ENCODE assay signal across 8 cellular contexts in genomic region chr10:127990846-127991542, GRCh38.
DNase-seq lines count a peak whose midpoint lies in the region; ATAC-seq and TF ChIP-seq lines count a peak whose summit lies in the region.

No MANE protein-coding gene starts in this region.

- H3K9me3 ChIP-seq in CD4-positive, alpha-beta T cell (ENCODE audit: control insufficient read depth, low read length), result no peaks in the 10 kb centered on the region
- H3K9me3 ChIP-seq in SK-N-SH, result no peaks in the 10 kb centered on the region

- H3K79me2 ChIP-seq in SK-N-SH (ENCODE audit: insufficient read depth), result no peaks in the 10 kb centered on the region

- H4K20me1 ChIP-seq in SK-N-SH (ENCODE audit: insufficient read depth), result no peaks in the 10 kb centered on the region

- H3K27me3 ChIP-seq in CD4-positive, alpha-beta T cell (ENCODE audit: control insufficient read depth, insufficient read depth, low read length), result peaks cover 2% of the 10 kb centered on the region
- H3K27me3 ChIP-seq in SK-N-SH (ENCODE audit: insufficient read depth), result no peaks in the 10 kb centered on the region

- no peaks in the 10 kb centered on the region for H3K36me3 Mint-ChIP-seq in CD4-positive, alpha-beta T cell (ENCODE audit: low read depth)
- H3K36me3 Mint-ChIP-seq in glutamatergic neuron (ENCODE audit: unreplicated experiment) (no peaks in the 10 kb centered on the region), endothelial cell (ENCODE audit: low read depth, unreplicated experiment) (peaks cover 14% of the 10 kb centered on the region)

- no peaks in the 10 kb centered on the region for H3K9me3 Mint-ChIP-seq in CD4-positive, alpha-beta T cell
- H3K9me3 Mint-ChIP-seq in glutamatergic neuron (ENCODE audit: unreplicated experiment) (no peaks in the 10 kb centered on the region), endothelial cell (ENCODE audit: unreplicated experiment) (no peaks in the 10 kb centered on the region)

- H3K4me3 ChIP-seq in SK-N-SH (ENCODE audit: low read depth in 2 of 2, low read length in 1 of 2), result peak overlapping the region; percentile 0 to 14; a peak in 2 of 4 replicates

- TF ChIP-seq CTCF in CD4-positive, alpha-beta T cell (IDR thresholded peaks at IDR 0.05), result no peak
- TF ChIP-seq CTCF in SK-N-SH (IDR thresholded peaks at IDR 0.05) (no peak), glutamatergic neuron (IDR thresholded peaks at IDR 0.05; ENCODE audit: partially characterized antibody, unreplicated experiment) (no peak), endothelial cell (IDR thresholded peaks at IDR 0.05; ENCODE audit: unreplicated experiment) (no peak)

- peak overlapping the region; percentile 61 for H3K9ac ChIP-seq in SK-N-SH

- POLR2A ChIA-PET in CD4-positive, alpha-beta T cell (lab: Charles Lee), result interaction anchor here (1.1 kb wide), 1 partner anchor 57 kb away, joined by 3 read pairs; no protein-coding TSS in a partner anchor
- POLR2A ChIA-PET in SK-N-SH (lab: Yijun Ruan, JAX), result no interaction called here

- H3K36me3 ChIP-seq in SK-N-SH (replicated peaks in 1 of 2; ENCODE audit: control insufficient read depth in 1 of 2, insufficient read depth in 2 of 2, low read length in 1 of 2), result no peaks in the 10 kb centered on the region

- H3K27ac ChIP-seq in CD4-positive, alpha-beta T cell (ENCODE audit: low read depth, low read length), result no peak overlapping the region
- H3K27ac ChIP-seq in SK-N-SH (ENCODE audit: low read depth in 2 of 2, low read length in 1 of 2) (peak overlapping the region; percentile 78 to 91), caudate nucleus (ENCODE audit: low read depth, low read length) (peak overlapping the region; percentile 62)

- H3K27ac Mint-ChIP-seq in CD4-positive, alpha-beta T cell, result peak overlapping the region; percentile 65
- H3K27ac Mint-ChIP-seq in glutamatergic neuron (ENCODE audit: unreplicated experiment) (no peak overlapping the region), endothelial cell (ENCODE audit: unreplicated experiment) (no peak overlapping the region)

- ATAC-seq in CD4-positive, alpha-beta T cell (ENCODE audit: poor library complexity), result peak; percentile 69

- intact Hi-C loops in CD4-positive, alpha-beta T cell (cut with DNase I, micrococcal nuclease), result no loop called here

- peaks cover 10 to 22% of the 10 kb centered on the region in 2 experiments; a peak in 3 of 4 replicates for H3K4me1 ChIP-seq in SK-N-SH (ENCODE audit: control insufficient read depth in 1 of 2, insufficient read depth in 2 of 2, low read depth in 1 of 2, low read length in 1 of 2)

- DNase-seq in CD4-positive, alpha-beta T cell, result peak in 5 of 10 experiments; percentile 7 to 24 (median 18)
- DNase-seq in SK-N-SH, result no peak
- DNase-seq in caudate nucleus (lab: John Stamatoyannopoulos, UW), result peak in 16 of 61 donors; percentile 6 to 82 (median 34)
- peak; percentile 72 for DNase-seq in putamen (ENCODE audit: low spot score)
- no peak for DNase-seq in iPS-NIHi7 (ENCODE audit: extremely low spot score)
- DNase-seq in glutamatergic neuron, result no peak
- DNase-seq in endothelial cell (ENCODE audit: low spot score), result no peak
- DNase-seq in NCI-H1436 (lab: John Stamatoyannopoulos, UW), result no peak

- H3F3A ChIP-seq in SK-N-SH (replicated peaks; ENCODE audit: insufficient read depth), result peaks cover 22% of the 10 kb centered on the region

- no peak for TF ChIP-seq RAD21 in SK-N-SH (IDR thresholded peaks at IDR 0.05; ENCODE audit: low read length)

- 13% methylated on average over 15 of the region's 15 CpGs for WGBS in SK-N-SH (ENCODE audit: low lambda C conversion rate)

- H3K27me3 Mint-ChIP-seq in CD4-positive, alpha-beta T cell, result peaks cover 4% of the 10 kb centered on the region
- H3K27me3 Mint-ChIP-seq in glutamatergic neuron (ENCODE audit: unreplicated experiment), result no peaks in the 10 kb centered on the region
- no peaks in the 10 kb centered on the region for H3K27me3 Mint-ChIP-seq in endothelial cell (ENCODE audit: unreplicated experiment)

- peak overlapping the region; percentile 47 for H2AFZ ChIP-seq in SK-N-SH (ENCODE audit: low read depth)

- H3K4me1 Mint-ChIP-seq in CD4-positive, alpha-beta T cell (ENCODE audit: low read depth), result peaks cover 23% of the 10 kb centered on the region
- H3K4me1 Mint-ChIP-seq in glutamatergic neuron (ENCODE audit: low read depth, unreplicated experiment) (no peaks in the 10 kb centered on the region), endothelial cell (ENCODE audit: unreplicated experiment) (peaks cover 68% of the 10 kb centered on the region)

- peak overlapping the region; percentile 59 for H3K4me2 ChIP-seq in SK-N-SH

- H3K9me2 ChIP-seq in SK-N-SH, result no peaks in the 10 kb centered on the region

- peak in 1 of 2 experiments; percentile 74; a peak in 2 of 4 replicates for TF ChIP-seq EP300 in SK-N-SH (IDR thresholded peaks at IDR 0.05; ENCODE audit: borderline replicate concordance in 1 of 2, low read depth in 1 of 2, low read length in 1 of 2)

- CTCF ChIA-PET in CD4-positive, alpha-beta T cell (lab: Charles Lee), result interaction anchor here (0.7 to 1.7 kb wide), 2 partner anchors 20 to 84 kb away, joined by 3 to 7 read pairs; partner anchors contain the start of gene PTPRE
- CTCF ChIA-PET in SK-N-SH (lab: Yijun Ruan, JAX), result interaction anchor here (0.7 to 1.3 kb wide), 3 partner anchors 20 to 137 kb away, joined by 3 to 4 read pairs (median 3); no protein-coding TSS in a partner anchor

- H3K4me3 Mint-ChIP-seq in CD4-positive, alpha-beta T cell, result peak overlapping the region; percentile 78
- H3K4me3 Mint-ChIP-seq in glutamatergic neuron (ENCODE audit: unreplicated experiment) (no peak overlapping the region), endothelial cell (ENCODE audit: unreplicated experiment) (no peak overlapping the region)

TF ChIP-seq in SK-N-SH, 30 proteins besides CTCF, POLR2A, EP300 and RAD21 (continues in another document):
- TF ChIP-seq TAF1 (IDR thresholded peaks at IDR 0.05; ENCODE audit: borderline replicate concordance, low read depth, low read length) (no peak), YY1 (IDR thresholded peaks at IDR 0.05; ENCODE audit: low read depth) (no peak), MEF2A (IDR thresholded peaks at IDR 0.05; ENCODE audit: borderline replicate concordance, low read depth) (peak; percentile 32; the same call in 1 of the 2 replicates), GABPA (IDR thresholded peaks at IDR 0.05; ENCODE audit: low read depth) (no peak), FOSL2 (IDR thresholded peaks at IDR 0.05; ENCODE audit: borderline replicate concordance, low read depth) (peak; percentile 71), TCF12 (IDR thresholded peaks at IDR 0.05) (peak; percentile 71), FOXJ3 (CRISPR knock-in tag; IDR thresholded peaks at IDR 0.05) (no peak), PBX3 (IDR thresholded peaks at IDR 0.05) (peak; percentile 54), POLR2AphosphoS5 (IDR thresholded peaks at IDR 0.05; ENCODE audit: low read depth, low read length) (peak; percentile 42; the same call in 1 of the 2 replicates), USF1 (IDR thresholded peaks at IDR 0.05; ENCODE audit: borderline replicate concordance, low read depth) (no peak), NFIC (IDR thresholded peaks at IDR 0.05; ENCODE audit: borderline replicate concordance) (peak; percentile 86), TEAD4 (IDR thresholded peaks at IDR 0.05; ENCODE audit: borderline replicate concordance, insufficient read depth) (no peak), RCOR1 (IDR thresholded peaks at IDR 0.05; ENCODE audit: low read length) (no peak), RFX5 (IDR thresholded peaks at IDR 0.05; ENCODE audit: low read length) (no peak), ELF1 (IDR thresholded peaks at IDR 0.05) (no peak), NRF1 (IDR thresholded peaks at IDR 0.05; ENCODE audit: low read depth, low read length) (no peak), SMC3 (IDR thresholded peaks at IDR 0.05; ENCODE audit: low read depth, low read length) (no peak), GATA2 (CRISPR knock-in tag; IDR thresholded peaks at IDR 0.05) (no peak), MAX (IDR thresholded peaks at IDR 0.05; ENCODE audit: low read depth) (0 out of 2 replicates have a peak, but pooled peaks have one; percentile 6), FOXM1 (IDR thresholded peaks at IDR 0.05; ENCODE audit: low read depth) (0 out of 2 replicates have a peak, but pooled peaks have one; percentile 24), IRF3 (IDR thresholded peaks at IDR 0.05; ENCODE audit: low read depth, low read length) (no peak), RXRA (IDR thresholded peaks at IDR 0.05; ENCODE audit: borderline replicate concordance, low read depth) (no peak), JUND (IDR thresholded peaks at IDR 0.05) (peak; percentile 81), EZH2phosphoT487 (IDR thresholded peaks at IDR 0.05; ENCODE audit: borderline replicate concordance, low read depth) (no peak)
